1 cellular context compared by ENCODE assay signal in the genomic region with DNA sequence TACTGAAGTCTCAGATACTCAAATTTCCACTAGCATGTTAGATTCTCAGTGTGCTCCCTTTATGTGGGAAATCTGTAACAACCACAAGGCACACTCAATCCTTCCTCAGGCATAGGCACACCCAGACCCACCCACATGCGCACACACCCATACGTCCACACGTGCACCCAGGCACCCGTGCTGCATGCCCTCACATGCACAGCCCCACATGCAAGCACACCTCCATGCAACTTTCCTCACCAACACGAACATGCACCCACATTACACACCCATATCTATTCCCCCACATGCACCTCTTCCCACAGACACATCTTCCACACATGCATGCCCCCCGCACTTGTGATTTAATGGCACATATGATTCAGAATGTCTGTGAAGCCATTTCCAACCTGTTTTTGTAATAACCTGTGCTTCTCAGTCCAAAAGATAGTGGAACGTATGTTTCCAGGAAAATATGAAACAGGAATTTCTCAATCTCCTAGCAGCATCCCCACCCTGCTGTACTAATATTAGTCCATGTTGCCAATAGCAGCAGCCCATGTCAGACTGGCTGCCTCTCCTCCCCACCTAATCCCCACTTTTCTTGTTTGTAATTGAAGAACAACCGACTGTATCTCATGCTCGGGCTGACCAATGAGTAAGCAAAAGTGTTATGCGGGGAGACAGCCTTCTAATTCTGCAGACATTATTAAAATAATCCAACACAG.
A peak's percentile ranks its signal among the peaks of the same experiment; 100 is the strongest.
TF ChIP-seq lines count a peak whose summit lies in the region.

No MANE protein-coding gene starts in this region.

TF ChIP-seq in HEK293, 187 proteins besides CTCF, POLR2A, EP300 and RAD21 (continued from another document):
- TF ChIP-seq ZFHX2 (tag by site-specific recombination; conservative IDR thresholded peaks at IDR 0.05) (peak; percentile 68), PBX3 (CRISPR knock-in tag; IDR thresholded peaks at IDR 0.05) (no peak), ZNF157 (tag by site-specific recombination; IDR thresholded peaks at IDR 0.05) (peak; percentile 92)
TF ChIP-seq in HEK293: peak in this region for 4.
